ENCODE assay signal across 7 cellular contexts in genomic region chr1:192445849-192446489, GRCh38.
A peak's percentile ranks its signal among the peaks of the same experiment; 100 is the strongest.
DNase-seq lines count a peak whose midpoint lies in the region; ATAC-seq and TF ChIP-seq lines count a peak whose summit lies in the region.

No MANE protein-coding gene starts in this region.

- TF ChIP-seq POLR2A in transverse colon (IDR thresholded peaks at IDR 0.05), result no peak

- no peaks in the 10 kb centered on the region for H3F3A ChIP-seq in neural cell (ENCODE audit: insufficient read depth, low read length, poor library complexity, severe bottlenecking)

- H3K4me2 ChIP-seq in neural cell (ENCODE audit: low read length), result no peak overlapping the region

- no peaks in the 10 kb centered on the region for H3K36me3 ChIP-seq in effector memory CD4-positive, alpha-beta T cell (ENCODE audit: control insufficient read depth, insufficient read depth, low read length)
- H3K36me3 ChIP-seq in neural cell (ENCODE audit: insufficient read depth, low read length) (no peaks in the 10 kb centered on the region), transverse colon (no peaks in the 10 kb centered on the region)

- peak; percentile 89 for TF ChIP-seq RAD21 in neural cell (conservative IDR thresholded peaks at IDR 0.05)

- H3K9ac ChIP-seq in neural cell (ENCODE audit: low read length), result no peak overlapping the region

- no peaks in the 10 kb centered on the region for H3K4me1 ChIP-seq in effector memory CD4-positive, alpha-beta T cell (ENCODE audit: control insufficient read depth, insufficient read depth, low read length, poor library complexity, severe bottlenecking)
- no peaks in the 10 kb centered on the region for H3K4me1 ChIP-seq in transverse colon

- DNase-seq in NCI-H2081 treated with DMSO at 0.1 percent for 48 hours (lab: John Stamatoyannopoulos, UW) (peak; percentile 15), transverse colon (peak; percentile 38)
- peak; percentile 56 for DNase-seq in activated CD4-positive, alpha-beta T cell treated with anti-CD3 and anti-CD28 coated beads, Interleukin-2, amount 50 U/mL, for 1 hour
- peak; percentile 5 to 43 (median 9) for DNase-seq in effector memory CD4-positive, alpha-beta T cell

- TF ChIP-seq EP300 in neural cell (conservative IDR thresholded peaks at IDR 0.05; ENCODE audit: poor library complexity, severe bottlenecking) (peak; percentile 10), transverse colon (IDR thresholded peaks at IDR 0.05; ENCODE audit: low read depth) (no peak)

- no peak overlapping the region for H3K27ac ChIP-seq in effector memory CD4-positive, alpha-beta T cell (ENCODE audit: insufficient read depth, low read length, poor library complexity, severe bottlenecking)
- H3K27ac ChIP-seq in neural cell (ENCODE audit: low read length) (no peak overlapping the region), transverse colon (no peak overlapping the region)

- TF ChIP-seq CTCF in GM12872 (IDR thresholded peaks at IDR 0.05; ENCODE audit: insufficient read depth, low read depth, low read length) (peak; percentile 46; the same call in 2 of the 3 replicates), neural cell (IDR thresholded peaks at IDR 0.05; ENCODE audit: poor library complexity, severe bottlenecking) (peak; percentile 86), transverse colon (IDR thresholded peaks at IDR 0.05) (peak; percentile 77 to 96 (median 93))

- in situ Hi-C loops in transverse colon (cut with MboI; ENCODE audit: low pct_ligation_motif_present in 1 of 4, low pct_unique_long_range_greater_than_20kb in 1 of 4, low sequenced_read_pairs in 3 of 4), result no loop called here

- ATAC-seq in HG02623 (IDR thresholded peaks at IDR 0.05; ENCODE audit: unreplicated experiment), result peak; percentile 60

- no peaks in the 10 kb centered on the region for H3K9me2 ChIP-seq in neural cell (ENCODE audit: insufficient read depth, low read length)

- no peaks in the 10 kb centered on the region for H3K9me3 ChIP-seq in effector memory CD4-positive, alpha-beta T cell (ENCODE audit: control insufficient read depth, low read length)
- H3K9me3 ChIP-seq in neural cell (ENCODE audit: low read length), result no peaks in the 10 kb centered on the region
- no peaks in the 10 kb centered on the region for H3K9me3 ChIP-seq in transverse colon

- H4K20me1 ChIP-seq in neural cell (ENCODE audit: insufficient read depth), result no peaks in the 10 kb centered on the region

- no peak overlapping the region for H2AFZ ChIP-seq in neural cell (ENCODE audit: low read depth, low read length)

- 6 to 7% methylated on average over 6 of the region's 6 CpGs for WGBS in transverse colon (ENCODE audit: low coverage in 1 of 2), 2 donors

- no peaks in the 10 kb centered on the region for H3K27me3 ChIP-seq in effector memory CD4-positive, alpha-beta T cell (replicated peaks; ENCODE audit: control insufficient read depth, insufficient read depth, low read length, poor library complexity, severe bottlenecking)
- H3K27me3 ChIP-seq in neural cell (ENCODE audit: insufficient read depth, low read depth, low read length), result no peaks in the 10 kb centered on the region
- H3K27me3 ChIP-seq in transverse colon, result no peaks in the 10 kb centered on the region

- H3K4me3 ChIP-seq in effector memory CD4-positive, alpha-beta T cell (ENCODE audit: insufficient read depth, low read depth, low read length, poor library complexity, severe bottlenecking), result no peak overlapping the region
- H3K4me3 ChIP-seq in neural cell (ENCODE audit: low read length), result no peak overlapping the region
- H3K4me3 ChIP-seq in transverse colon, result no peak overlapping the region

- intact Hi-C loops in transverse colon (cut with DNase I; ENCODE audit: low total_unique reads), result no loop called here

- H3K79me2 ChIP-seq in neural cell (replicated peaks; ENCODE audit: insufficient read depth, low read length), result no peaks in the 10 kb centered on the region

TF ChIP-seq in neural cell, 6 proteins besides CTCF, POLR2A, EP300 and RAD21:
- TF ChIP-seq POLR2AphosphoS5 (IDR thresholded peaks at IDR 0.05) (no peak), SMC3 (conservative IDR thresholded peaks at IDR 0.05; ENCODE audit: poor library complexity) (peak; percentile 83)
